20 cellular contexts compared by ENCODE assay signal in the genomic region with DNA sequence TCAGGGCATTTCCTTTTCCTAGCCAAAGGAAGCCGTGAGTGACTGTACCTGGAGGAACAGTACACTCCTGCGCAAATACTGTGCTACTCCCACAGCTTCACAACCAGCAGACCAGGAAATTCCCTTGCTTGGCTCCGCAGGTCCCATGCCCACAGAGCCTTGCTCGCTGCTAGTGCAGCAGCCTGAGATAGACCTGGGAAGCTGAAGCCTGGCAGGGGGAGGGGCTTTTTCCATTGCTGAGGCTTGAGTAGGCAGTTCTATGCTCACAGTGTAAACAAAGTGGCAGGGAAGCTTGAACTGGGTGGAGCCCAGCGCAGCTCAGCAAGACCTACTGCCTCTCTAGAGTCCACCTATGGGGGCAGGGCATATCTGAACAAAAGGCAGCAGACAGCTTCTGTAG.
DNase-seq lines count a peak whose midpoint lies in the region; ATAC-seq, FAIRE-seq and TF ChIP-seq lines count a peak whose summit lies in the region.
"Had no signal": no experiment of that assay in that cellular context is flagged by ENCODE, and none has a peak within 500 bp of the region (broad histone marks: within the 10 kb centered on the region; RNA-seq: fewer than 3 reads in every experiment).

No MANE protein-coding gene starts in this region.

- DNase-seq in ELF-1 (ENCODE audit: low read depth, low spot score) (peak; percentile 59), NCI-H2227 (lab: John Stamatoyannopoulos, UW; ENCODE audit: unreplicated experiment) (peak; percentile 77), astrocyte (ENCODE audit: low read depth) (no peak), neural progenitor cell (ENCODE audit: low spot score) (no peak), NCI-H1694 (lab: John Stamatoyannopoulos, UW) (no peak)
- no peak for DNase-seq in activated T-helper 1 cell treated with anti-CD3 and anti-CD28 coated beads, Interleukin-12 subunit alpha, Interleukin-12 subunit beta, Interleukin-2, Interleukin-4 antibody, amounts not matched to agents 30 ng/mL and 10 ng/mL and 1 ng/mL, durations not matched to agents 14 hours and 24 hours and 36 hours (ENCODE audit: low spot score)
- DNase-seq: activated effector memory CD4-positive, alpha-beta T cell treated with anti-CD3 and anti-CD28 coated beads, Interleukin-2, amount 50 U/mL, for 16 hours; dermis blood vessel endothelial cell; H9; midbrain; NCI-H524; nucleus accumbens; RPMI8226; stimulated activated CD4-positive, alpha-beta T cell treated with anti-CD3 and anti-CD28 coated beads, Interleukin-4, amount 100 ng/mL, for 4 hours had no signal

- H3K9me3 Mint-ChIP-seq in astrocyte (ENCODE audit: unreplicated experiment) (no peaks in the 10 kb centered on the region), neural progenitor cell (peaks cover 3% of the 10 kb centered on the region)
- H3K9me3 Mint-ChIP-seq in activated T-helper 1 cell treated with anti-CD3 and anti-CD28 coated beads, Interleukin-12 subunit alpha, Interleukin-12 subunit beta, Interleukin-2, Interleukin-4 antibody, amounts not matched to agents 30 ng/mL and 10 ng/mL and 1 ng/mL, durations not matched to agents 14 hours and 24 hours and 36 hours: no peaks in the 10 kb centered on the region
- H3K9me3 Mint-ChIP-seq: IgD-negative memory B cell had no signal

- H3K79me2 ChIP-seq in astrocyte (ENCODE audit: insufficient read depth, low read length) (no peaks in the 10 kb centered on the region), neural progenitor cell (ENCODE audit: low read depth) (no peaks in the 10 kb centered on the region)

- no peaks in the 10 kb centered on the region for H3F3A ChIP-seq in neural progenitor cell (ENCODE audit: low read depth)

- H4K20me1 ChIP-seq in astrocyte (ENCODE audit: insufficient read depth, low read length) (no peaks in the 10 kb centered on the region), neural progenitor cell (ENCODE audit: low read depth) (no peaks in the 10 kb centered on the region)
- H4K20me1 ChIP-seq: BLaER1 had no signal

- H3K27ac ChIP-seq in astrocyte (ENCODE audit: low read depth, low read length) (no peak overlapping the region), neural progenitor cell (no peak overlapping the region)
- H3K27ac ChIP-seq: BLaER1, esophagus muscularis mucosa had no signal

- H3K27ac Mint-ChIP-seq in astrocyte (ENCODE audit: unreplicated experiment): no peak overlapping the region
- no peak overlapping the region for H3K27ac Mint-ChIP-seq in neural progenitor cell
- H3K27ac Mint-ChIP-seq in activated T-helper 1 cell treated with anti-CD3 and anti-CD28 coated beads, Interleukin-12 subunit alpha, Interleukin-12 subunit beta, Interleukin-2, Interleukin-4 antibody, amounts not matched to agents 30 ng/mL and 10 ng/mL and 1 ng/mL, durations not matched to agents 14 hours and 24 hours and 36 hours: no peak overlapping the region
- H3K27ac Mint-ChIP-seq: H9, IgD-negative memory B cell had no signal

- H3K4me2 ChIP-seq in astrocyte (ENCODE audit: low read length) (no peak overlapping the region), neural progenitor cell (no peak overlapping the region)
- H3K4me2 ChIP-seq: BLaER1 had no signal

- H3K4me3 ChIP-seq in astrocyte (ENCODE audit: insufficient read depth, low read depth, low read length) (no peak overlapping the region), neural progenitor cell (no peak overlapping the region)
- H3K4me3 ChIP-seq: BLaER1, esophagus muscularis mucosa, GM12878 had no signal

- H3K36me3 Mint-ChIP-seq in astrocyte (ENCODE audit: low read depth, unreplicated experiment): no peaks in the 10 kb centered on the region
- no peaks in the 10 kb centered on the region for H3K36me3 Mint-ChIP-seq in neural progenitor cell
- H3K36me3 Mint-ChIP-seq in activated T-helper 1 cell treated with anti-CD3 and anti-CD28 coated beads, Interleukin-12 subunit alpha, Interleukin-12 subunit beta, Interleukin-2, Interleukin-4 antibody, amounts not matched to agents 30 ng/mL and 10 ng/mL and 1 ng/mL, durations not matched to agents 14 hours and 24 hours and 36 hours (ENCODE audit: low read depth): no peaks in the 10 kb centered on the region
- H3K36me3 Mint-ChIP-seq: IgD-negative memory B cell had no signal

- intact Hi-C loops in activated T-helper 1 cell treated with anti-CD3 and anti-CD28 coated beads, Interleukin-12 subunit alpha, Interleukin-12 subunit beta, Interleukin-2, Interleukin-4 antibody, amounts not matched to agents 30 ng/mL and 10 ng/mL and 1 ng/mL, durations not matched to agents 14 hours and 24 hours and 36 hours (cut with micrococcal nuclease): no loop called here

- H3K9ac ChIP-seq in astrocyte (ENCODE audit: low read length) (no peak overlapping the region), neural progenitor cell (no peak overlapping the region)
- H3K9ac ChIP-seq: BLaER1 had no signal

- ATAC-seq in GM19395 (IDR thresholded peaks at IDR 0.05; ENCODE audit: unreplicated experiment): no peak
- no peak for ATAC-seq in HG02798 (IDR thresholded peaks at IDR 0.05; ENCODE audit: poor library complexity, unreplicated experiment)
- ATAC-seq: GM12878 had no signal

- H3K27me3 Mint-ChIP-seq in astrocyte (ENCODE audit: low read depth, unreplicated experiment): no peaks in the 10 kb centered on the region
- H3K27me3 Mint-ChIP-seq in neural progenitor cell (ENCODE audit: insufficient read depth, low read depth): no peaks in the 10 kb centered on the region
- H3K27me3 Mint-ChIP-seq in activated T-helper 1 cell treated with anti-CD3 and anti-CD28 coated beads, Interleukin-12 subunit alpha, Interleukin-12 subunit beta, Interleukin-2, Interleukin-4 antibody, amounts not matched to agents 30 ng/mL and 10 ng/mL and 1 ng/mL, durations not matched to agents 14 hours and 24 hours and 36 hours (ENCODE audit: insufficient read depth): no peaks in the 10 kb centered on the region
- H3K27me3 Mint-ChIP-seq: IgD-negative memory B cell had no signal

- H3K4me1 Mint-ChIP-seq in astrocyte (ENCODE audit: low read depth, unreplicated experiment): no peaks in the 10 kb centered on the region
- H3K4me1 Mint-ChIP-seq in neural progenitor cell: no peaks in the 10 kb centered on the region
- no peaks in the 10 kb centered on the region for H3K4me1 Mint-ChIP-seq in activated T-helper 1 cell treated with anti-CD3 and anti-CD28 coated beads, Interleukin-12 subunit alpha, Interleukin-12 subunit beta, Interleukin-2, Interleukin-4 antibody, amounts not matched to agents 30 ng/mL and 10 ng/mL and 1 ng/mL, durations not matched to agents 14 hours and 24 hours and 36 hours (ENCODE audit: low read depth)

- H2AFZ ChIP-seq in astrocyte (ENCODE audit: low read depth, low read length) (peak overlapping the region; percentile 18), neural progenitor cell (replicated peaks) (peak overlapping the region; percentile 61)

- no peak for TF ChIP-seq CTCF in astrocyte (IDR thresholded peaks at IDR 0.05; ENCODE audit: insufficient read depth, low read depth, low read length)
- no peak for TF ChIP-seq CTCF in neural progenitor cell (IDR thresholded peaks at IDR 0.05)

- H3K9me3 ChIP-seq in astrocyte (ENCODE audit: insufficient read depth, low read depth, low read length): no peaks in the 10 kb centered on the region
- H3K9me3 ChIP-seq in neural progenitor cell (ENCODE audit: low read depth): no peaks in the 10 kb centered on the region
- H3K9me3 ChIP-seq: BLaER1, esophagus muscularis mucosa had no signal

- FAIRE-seq in astrocyte (lab: Jason Lieb, UNC): no peak
- FAIRE-seq: GM12878 had no signal

- H3K36me3 ChIP-seq in astrocyte (ENCODE audit: insufficient read depth, low read length) (no peaks in the 10 kb centered on the region), neural progenitor cell (no peaks in the 10 kb centered on the region)
- H3K36me3 ChIP-seq: BLaER1, esophagus muscularis mucosa had no signal

- H3K4me3 Mint-ChIP-seq in astrocyte (ENCODE audit: unreplicated experiment) (no peak overlapping the region), neural progenitor cell (no peak overlapping the region)
- H3K4me3 Mint-ChIP-seq in activated T-helper 1 cell treated with anti-CD3 and anti-CD28 coated beads, Interleukin-12 subunit alpha, Interleukin-12 subunit beta, Interleukin-2, Interleukin-4 antibody, amounts not matched to agents 30 ng/mL and 10 ng/mL and 1 ng/mL, durations not matched to agents 14 hours and 24 hours and 36 hours: no peak overlapping the region
- H3K4me3 Mint-ChIP-seq: H9, IgD-negative memory B cell had no signal

- no peaks in the 10 kb centered on the region for H3K27me3 ChIP-seq in astrocyte (ENCODE audit: insufficient read depth, low read length)
- H3K27me3 ChIP-seq in neural progenitor cell: no peaks in the 10 kb centered on the region
- H3K27me3 ChIP-seq: BLaER1, esophagus muscularis mucosa had no signal

- H3K4me1 ChIP-seq in astrocyte (ENCODE audit: insufficient read depth, low read length): no peaks in the 10 kb centered on the region
- no peaks in the 10 kb centered on the region for H3K4me1 ChIP-seq in neural progenitor cell
- H3K4me1 ChIP-seq: BLaER1 had no signal

Comparison
In these comparisons a context has a peak if more than half of its experiments do, and no peak if none do; other contexts are left out.
1. DNase-seq: peak in ELF-1 (single experiment) and NCI-H2227 (single experiment); none in astrocyte (single experiment), neural progenitor cell (single experiment), NCI-H1694 (single experiment) and activated T-helper 1 cell treated with anti-CD3 and anti-CD28 coated beads, Interleukin-12 subunit alpha, Interleukin-12 subunit beta, Interleukin-2, Interleukin-4 antibody, amounts not matched to agents 30 ng/mL and 10 ng/mL and 1 ng/mL, durations not matched to agents 14 hours and 24 hours and 36 hours (single experiment).